In genomic region chr5:59587489-59588337, GRCh38 we compare ENCODE assay signal across 9 cellular contexts.
DNase-seq lines count a peak whose midpoint lies in the region; ATAC-seq and TF ChIP-seq lines count a peak whose summit lies in the region.
"Had no signal": no experiment of that assay in that cellular context is flagged by ENCODE, and none has a peak within 500 bp of the region (broad histone marks: within the 10 kb centered on the region; RNA-seq: fewer than 3 reads in every experiment).

No MANE protein-coding gene starts in this region.

- peak overlapping the region; percentile 18 for H3K4me3 Mint-ChIP-seq in T-helper 1 cell treated with Interleukin-12 subunit alpha and Interleukin-12 subunit beta and Interleukin-4 antibody, amounts not matched to agents 30 μg/mL and 1 μg/mL, for 36 hours
- H3K4me3 Mint-ChIP-seq in nephron: peak overlapping the region; percentile 82 to 90 (median 90)
- H3K4me3 Mint-ChIP-seq: CD4-positive, CD25-positive, alpha-beta regulatory T cell had no signal

- CTCF ChIA-PET in Panc1 (lab: Charles Lee): interaction anchor here (0.7 kb wide), 1 partner anchor 274 kb away, joined by 7 read pairs; no protein-coding TSS in a partner anchor

- no peaks in the 10 kb centered on the region for H3K27me3 ChIP-seq in Panc1 (ENCODE audit: control insufficient read depth, insufficient read depth, low read length)

- TF ChIP-seq CTCF in Panc1 (IDR thresholded peaks at IDR 0.05): no peak
- peak; percentile 25 to 35 (median 29) for TF ChIP-seq CTCF in nephron (IDR thresholded peaks at IDR 0.05; ENCODE audit: unreplicated experiment in 3 of 3)

- H3K27me3 Mint-ChIP-seq in T-helper 1 cell treated with Interleukin-12 subunit alpha and Interleukin-12 subunit beta and Interleukin-4 antibody, amounts not matched to agents 30 μg/mL and 1 μg/mL, for 36 hours (ENCODE audit: low read depth): peaks cover 41% of the 10 kb centered on the region
- no peaks in the 10 kb centered on the region for H3K27me3 Mint-ChIP-seq in nephron (ENCODE audit: low read depth)
- H3K27me3 Mint-ChIP-seq: CD4-positive, CD25-positive, alpha-beta regulatory T cell had no signal

- H3K27ac Mint-ChIP-seq in T-helper 1 cell treated with Interleukin-12 subunit alpha and Interleukin-12 subunit beta and Interleukin-4 antibody, amounts not matched to agents 30 μg/mL and 1 μg/mL, for 36 hours: no peak overlapping the region
- peak overlapping the region; percentile 65 to 85 (median 71) for H3K27ac Mint-ChIP-seq in nephron
- H3K27ac Mint-ChIP-seq: CD4-positive, CD25-positive, alpha-beta regulatory T cell had no signal

- intact Hi-C loops in Panc1 (cut with micrococcal nuclease; ENCODE audit: unreplicated experiment): no loop called here

- in situ Hi-C loops in Panc1 (cut with HindIII; ENCODE audit: low pct_unique_long_range_greater_than_20kb, low sequenced_read_pairs): no loop called here

- H3K4me3 ChIP-seq in Panc1 (ENCODE audit: low read depth in 2 of 2, low read length in 2 of 2): peak overlapping the region; percentile 3 to 37; a peak in 3 of 4 replicates

- no peaks in the 10 kb centered on the region for H3K4me1 ChIP-seq in Panc1 (ENCODE audit: control insufficient read depth, insufficient read depth, low read length)

- no peak overlapping the region for H3K27ac ChIP-seq in Panc1 (ENCODE audit: low read length)

- H3K36me3 Mint-ChIP-seq in T-helper 1 cell treated with Interleukin-12 subunit alpha and Interleukin-12 subunit beta and Interleukin-4 antibody, amounts not matched to agents 30 μg/mL and 1 μg/mL, for 36 hours (ENCODE audit: low read depth): peaks cover 3% of the 10 kb centered on the region
- H3K36me3 Mint-ChIP-seq in nephron (ENCODE audit: low read depth): no peaks in the 10 kb centered on the region
- H3K36me3 Mint-ChIP-seq: CD4-positive, CD25-positive, alpha-beta regulatory T cell had no signal

- no peaks in the 10 kb centered on the region for H3K9me3 ChIP-seq in Panc1 (ENCODE audit: control insufficient read depth, insufficient read depth, low read depth, low read length)

- DNase-seq in T-helper 1 cell (no peak), Panc1 (ENCODE audit: low read depth, low spot score) (no peak), fibroblast of peridontal ligament (ENCODE audit: extremely low read depth) (peak; percentile 60), NOMO-1 treated with dmso at 0.1 percent for 144 hours (lab: John Stamatoyannopoulos, UW; ENCODE audit: unreplicated experiment) (no peak)
- DNase-seq: CD4-positive, CD25-positive, alpha-beta regulatory T cell had no signal

- H3K4me1 Mint-ChIP-seq in T-helper 1 cell treated with Interleukin-12 subunit alpha and Interleukin-12 subunit beta and Interleukin-4 antibody, amounts not matched to agents 30 μg/mL and 1 μg/mL, for 36 hours (ENCODE audit: low read depth): peaks cover 37% of the 10 kb centered on the region
- peaks cover 52% of the 10 kb centered on the region for H3K4me1 Mint-ChIP-seq in nephron

- BruUV-seq in Panc1 (replicated peaks; lab: Mats Ljungman, UMichigan): no TSS peak

- ATAC-seq in Panc1: peak; percentile 73
- no peak for ATAC-seq in HG03039 (IDR thresholded peaks at IDR 0.05; ENCODE audit: unreplicated experiment)
- ATAC-seq in HG02588 (IDR thresholded peaks at IDR 0.05; ENCODE audit: unreplicated experiment): no peak

- POLR2A ChIA-PET in Panc1 (lab: Charles Lee): no interaction called here

- H3K9me3 Mint-ChIP-seq in T-helper 1 cell treated with Interleukin-12 subunit alpha and Interleukin-12 subunit beta and Interleukin-4 antibody, amounts not matched to agents 30 μg/mL and 1 μg/mL, for 36 hours: no peaks in the 10 kb centered on the region
- no peaks in the 10 kb centered on the region for H3K9me3 Mint-ChIP-seq in nephron

- no peaks in the 10 kb centered on the region for H3K36me3 ChIP-seq in Panc1 (ENCODE audit: control insufficient read depth, insufficient read depth, low read length)
